23 cellular contexts compared by ENCODE assay signal in genomic region chr11:126545057-126545555, GRCh38.
"Had no signal": no experiment of that assay in that cellular context is flagged by ENCODE, and none has a peak within 500 bp of the region (broad histone marks: within the 10 kb centered on the region; RNA-seq: fewer than 3 reads in every experiment).

No MANE protein-coding gene starts in this region.

- H3K36me3 Mint-ChIP-seq: activated CD4-positive, alpha-beta memory T cell treated with anti-CD3 and anti-CD28 coated beads for 36 hours; natural killer cell treated with Interleukin-12 subunit alpha and Interleukin-12 subunit beta and Interleukin-15 and Interleukin-18, amount 100 ng/mL, for 72 hours; stimulated activated effector memory CD8-positive, alpha-beta T cell treated with anti-CD3 and anti-CD28 coated beads, Interleukin-12 subunit alpha, Interleukin-12 subunit beta, amount 100 ng/mL, for 72 hours had no signal

- H3K27ac Mint-ChIP-seq: activated CD4-positive, alpha-beta memory T cell treated with anti-CD3 and anti-CD28 coated beads for 36 hours; activated CD4-positive, alpha-beta T cell treated with anti-CD3 and anti-CD28 coated beads, Interleukin-2, amount 10 ng/mL, durations not matched to agents 24 days and 14 days; activated T-cell treated with anti-CD3 and anti-CD28 coated beads, Interleukin-2, amount 50 U/mL, for 24 hours; natural killer cell treated with Interleukin-12 subunit alpha and Interleukin-12 subunit beta and Interleukin-15 and Interleukin-18, amount 100 ng/mL, for 72 hours; stimulated activated effector memory CD8-positive, alpha-beta T cell treated with anti-CD3 and anti-CD28 coated beads, Interleukin-12 subunit alpha, Interleukin-12 subunit beta, amount 100 ng/mL, for 72 hours; stimulated activated naive CD8-positive, alpha-beta T cell treated with anti-CD3 and anti-CD28 coated beads, Interleukin-15, Interleukin-2, amounts not matched to agents 100 ng/mL and 50 ng/mL, for 24 hours had no signal

- H3K4me3 Mint-ChIP-seq: activated CD4-positive, alpha-beta memory T cell treated with anti-CD3 and anti-CD28 coated beads for 36 hours; activated CD4-positive, alpha-beta T cell treated with anti-CD3 and anti-CD28 coated beads, Interleukin-2, amount 10 ng/mL, durations not matched to agents 24 days and 14 days; activated T-cell treated with anti-CD3 and anti-CD28 coated beads, Interleukin-2, amount 50 U/mL, for 24 hours; natural killer cell treated with Interleukin-12 subunit alpha and Interleukin-12 subunit beta and Interleukin-15 and Interleukin-18, amount 100 ng/mL, for 72 hours; stimulated activated effector memory CD8-positive, alpha-beta T cell treated with anti-CD3 and anti-CD28 coated beads, Interleukin-12 subunit alpha, Interleukin-12 subunit beta, amount 100 ng/mL, for 72 hours; stimulated activated naive CD8-positive, alpha-beta T cell treated with anti-CD3 and anti-CD28 coated beads, Interleukin-15, Interleukin-2, amounts not matched to agents 100 ng/mL and 50 ng/mL, for 24 hours had no signal

- H3K9me3 ChIP-seq: esophagus muscularis mucosa, heart right ventricle, left ventricle myocardium inferior, mucosa of descending colon, neutrophil, thoracic aorta had no signal

- H3K4me3 ChIP-seq: esophagus muscularis mucosa, heart right ventricle, left ventricle myocardium inferior, lung, mucosa of descending colon, skin epidermis, thoracic aorta had no signal

- H3K4me1 Mint-ChIP-seq: activated CD4-positive, alpha-beta T cell treated with anti-CD3 and anti-CD28 coated beads, Interleukin-2, amount 10 ng/mL, durations not matched to agents 24 days and 14 days; stimulated activated effector memory CD8-positive, alpha-beta T cell treated with anti-CD3 and anti-CD28 coated beads, Interleukin-12 subunit alpha, Interleukin-12 subunit beta, amount 100 ng/mL, for 72 hours had no signal

- H3K27ac ChIP-seq: esophagus muscularis mucosa, foreskin keratinocyte, heart right ventricle, left ventricle myocardium inferior, neutrophil, skin epidermis, thoracic aorta had no signal

- H3K36me3 ChIP-seq: esophagus muscularis mucosa, heart right ventricle, left ventricle myocardium inferior, neutrophil, thoracic aorta had no signal

- DNase-seq: activated CD4-positive, alpha-beta memory T cell treated with anti-CD3 and anti-CD28 coated beads for 36 hours; activated CD4-positive, alpha-beta T cell treated with anti-CD3 and anti-CD28 coated beads, Interleukin-2, amount 10 ng/mL, durations not matched to agents 24 days and 14 days; activated CD4-positive, CD25-positive, alpha-beta regulatory T cell treated with anti-CD3 and anti-CD28 coated beads, Interleukin-2, amount 50 U/mL, for 72 hours; activated CD8-positive, alpha-beta memory T cell treated with anti-CD3 and anti-CD28 coated beads, Interleukin-2, amount 50 U/mL, for 4 hours; activated gamma-delta T cell treated with Interleukin-2 at 50 U/mL for 16 hours; activated naive CD4-positive, alpha-beta T cell treated with anti-CD3 and anti-CD28 coated beads, Interleukin-2, amount 50 U/mL, for 16 hours; activated T-cell treated with anti-CD3 and anti-CD28 coated beads, Interleukin-2, amount 50 U/mL, for 24 hours; amniotic stem cell; heart right ventricle; left ventricle myocardium inferior; stimulated activated CD4-positive, alpha-beta T cell treated with anti-CD3 and anti-CD28 coated beads, Interleukin-4, amount 100 ng/mL, for 24 hours; T-helper 9 cell; trophoblast cell had no signal

- H3K4me1 ChIP-seq: foreskin keratinocyte, heart right ventricle, left ventricle myocardium inferior had no signal

- ATAC-seq: heart right ventricle; natural killer cell treated with Interleukin-12 subunit alpha and Interleukin-12 subunit beta and Interleukin-15 and Interleukin-18, amount 100 ng/mL, for 72 hours; stimulated activated effector memory CD8-positive, alpha-beta T cell treated with anti-CD3 and anti-CD28 coated beads, Interleukin-12 subunit alpha, Interleukin-12 subunit beta, amount 100 ng/mL, for 72 hours had no signal

- H3K9me3 Mint-ChIP-seq: activated CD4-positive, alpha-beta memory T cell treated with anti-CD3 and anti-CD28 coated beads for 36 hours; activated CD4-positive, alpha-beta T cell treated with anti-CD3 and anti-CD28 coated beads, Interleukin-2, amount 10 ng/mL, durations not matched to agents 24 days and 14 days; activated T-cell treated with anti-CD3 and anti-CD28 coated beads, Interleukin-2, amount 50 U/mL, for 24 hours; natural killer cell treated with Interleukin-12 subunit alpha and Interleukin-12 subunit beta and Interleukin-15 and Interleukin-18, amount 100 ng/mL, for 72 hours; stimulated activated effector memory CD8-positive, alpha-beta T cell treated with anti-CD3 and anti-CD28 coated beads, Interleukin-12 subunit alpha, Interleukin-12 subunit beta, amount 100 ng/mL, for 72 hours; stimulated activated naive CD8-positive, alpha-beta T cell treated with anti-CD3 and anti-CD28 coated beads, Interleukin-15, Interleukin-2, amounts not matched to agents 100 ng/mL and 50 ng/mL, for 24 hours had no signal
